In genomic region chr13:50612717-50613116, GRCh38 we compare ENCODE assay signal across 19 cellular contexts.
DNase-seq lines count a peak whose midpoint lies in the region; ATAC-seq, FAIRE-seq and TF ChIP-seq lines count a peak whose summit lies in the region.
"Had no signal": no experiment of that assay in that cellular context is flagged by ENCODE, and none has a peak within 500 bp of the region (broad histone marks: within the 10 kb centered on the region; RNA-seq: fewer than 3 reads in every experiment).

No MANE protein-coding gene starts in this region.

- peak; percentile 49 for TF ChIP-seq CTCF in HepG2 (CRISPR knock-in tag; IDR thresholded peaks at IDR 0.05)
- TF ChIP-seq CTCF in right lobe of liver (IDR thresholded peaks at IDR 0.05): no peak
- peak; percentile 62 for TF ChIP-seq CTCF in OCI-LY3 (IDR thresholded peaks at IDR 0.05; ENCODE audit: low read depth, low read length)
- TF ChIP-seq CTCF in epithelial cell of proximal tubule (conservative IDR thresholded peaks at IDR 0.05; ENCODE audit: low read depth, low read length): peak; percentile 4
- TF ChIP-seq CTCF in GM13977 (IDR thresholded peaks at IDR 0.05; ENCODE audit: extremely low read depth, insufficient read depth, missing control alignments): no peak

- FAIRE-seq in HepG2 (lab: Jason Lieb, UNC): no peak
- FAIRE-seq: GM18507 had no signal

- H3K9me3 ChIP-seq in HepG2 (ENCODE audit: low read length) (no peaks in the 10 kb centered on the region), right lobe of liver (no peaks in the 10 kb centered on the region), OCI-LY3 (ENCODE audit: insufficient read depth, low read length) (no peaks in the 10 kb centered on the region)
- H3K9me3 ChIP-seq: BE2C, Peyer's patch had no signal

- H3K27ac ChIP-seq in HepG2 (ENCODE audit: extremely low read length, insufficient read depth, low read length) (no peak overlapping the region), right lobe of liver (no peak overlapping the region), OCI-LY3 (ENCODE audit: low read length) (no peak overlapping the region)
- H3K27ac ChIP-seq: GM23248, HL-60, Peyer's patch had no signal

- no peaks in the 10 kb centered on the region; a peak in 1 of 5 replicates for H3K36me3 ChIP-seq in HepG2 (replicated peaks in 1 of 2; ENCODE audit: control insufficient read depth in 1 of 2, insufficient read depth in 2 of 2, low read length in 2 of 2)
- no peaks in the 10 kb centered on the region for H3K36me3 ChIP-seq in right lobe of liver
- no peaks in the 10 kb centered on the region for H3K36me3 ChIP-seq in OCI-LY3 (replicated peaks; ENCODE audit: low read depth, low read length)
- H3K36me3 ChIP-seq: BE2C, Peyer's patch had no signal

- peak; percentile 22 for DNase-seq in HepG2 (ENCODE audit: low spot score)
- no peak for DNase-seq in right lobe of liver
- DNase-seq in epithelial cell of proximal tubule (ENCODE audit: low read depth): no peak
- DNase-seq in superior temporal gyrus (ENCODE audit: extremely low spot score): no peak
- DNase-seq in GM13977 (ENCODE audit: low spot score): no peak
- DNase-seq: BE2C; CD4-positive, alpha-beta memory T cell; EL; KBM-7; NCI-H1092 treated with DMSO at 0.1 percent for 48 hours; NCI-H2029; NCI-H2227 treated with DMSO at 0.1 percent for 48 hours; Peyer's patch; T-helper 2 cell had no signal

- H3K4me2 ChIP-seq in HepG2 (ENCODE audit: low read depth, low read length) (no peak overlapping the region), OCI-LY3 (ENCODE audit: low read length) (no peak overlapping the region)

- BruUV-seq in HepG2 (replicated peaks; lab: Mats Ljungman, UMichigan): no TSS peak

- H4K20me1 ChIP-seq in HepG2 (ENCODE audit: insufficient read depth, low read length): no peaks in the 10 kb centered on the region
- H4K20me1 ChIP-seq in OCI-LY3 (ENCODE audit: insufficient read depth, low read length): no peaks in the 10 kb centered on the region

- TF ChIP-seq POLR2A in HepG2 (IDR thresholded peaks at IDR 0.05; ENCODE audit: insufficient read depth in 1 of 2, low read depth in 2 of 2, low read length in 2 of 2) (no peak), right lobe of liver (IDR thresholded peaks at IDR 0.05) (no peak)

- H3K4me1 ChIP-seq in HepG2 (ENCODE audit: insufficient read depth, low read length) (no peaks in the 10 kb centered on the region), right lobe of liver (no peaks in the 10 kb centered on the region), OCI-LY3 (ENCODE audit: low read length) (peaks cover 30% of the 10 kb centered on the region)
- H3K4me1 ChIP-seq: BE2C, Peyer's patch had no signal

- no peak overlapping the region for H3K4me3 ChIP-seq in HepG2 (replicated peaks in 1 of 3; ENCODE audit: insufficient read depth in 1 of 3, low read depth in 2 of 3, low read length in 3 of 3)
- no peak overlapping the region for H3K4me3 ChIP-seq in right lobe of liver
- no peak overlapping the region for H3K4me3 ChIP-seq in OCI-LY3 (ENCODE audit: low read length)
- H3K4me3 ChIP-seq in epithelial cell of proximal tubule (ENCODE audit: low read depth, low read length): no peak overlapping the region
- H3K4me3 ChIP-seq: GM23248, Peyer's patch had no signal

- intact Hi-C loops in HepG2 (cut with micrococcal nuclease; ENCODE audit: unreplicated experiment): no loop called here
- intact Hi-C loops in right lobe of liver (cut with DNase I): no loop called here

- POLR2A ChIA-PET in HepG2 (lab: Yijun Ruan, JAX): no interaction called here

- H3K79me2 ChIP-seq in HepG2 (ENCODE audit: insufficient read depth, low read length): no peaks in the 10 kb centered on the region
- H3K79me2 ChIP-seq in OCI-LY3 (ENCODE audit: low read length): no peaks in the 10 kb centered on the region

- H2AFZ ChIP-seq in HepG2 (ENCODE audit: low read length): no peak overlapping the region
- H2AFZ ChIP-seq in OCI-LY3 (ENCODE audit: low read depth, low read length): no peak overlapping the region
- H2AFZ ChIP-seq: GM23248 had no signal

- CTCF ChIA-PET in HepG2 (lab: Yijun Ruan, JAX; ENCODE audit: low intra/inter-chr PET ratio, low total read pairs): no interaction called here

- in situ Hi-C loops in HepG2 (cut with HindIII; ENCODE audit: extremely low pct_ligation_motif_present, low pct_unique_long_range_greater_than_20kb): no loop called here
- in situ Hi-C loops in GM13977 (cut with MboI; ENCODE audit: low pct_unique_long_range_greater_than_20kb, low sequenced_read_pairs, unreplicated experiment): no loop called here

- ATAC-seq in HepG2: peak; percentile 82
- no peak for ATAC-seq in right lobe of liver
- ATAC-seq in HG02588 (IDR thresholded peaks at IDR 0.05; ENCODE audit: unreplicated experiment): no peak

- no peak overlapping the region for H3K9ac ChIP-seq in HepG2 (ENCODE audit: insufficient read depth, low read depth, low read length)
- no peak overlapping the region for H3K9ac ChIP-seq in OCI-LY3 (ENCODE audit: low read length)
- H3K9ac ChIP-seq: GM23248 had no signal

- no peak for TF ChIP-seq RAD21 in HepG2 (CRISPR knock-in tag; IDR thresholded peaks at IDR 0.05)

- TF ChIP-seq EP300 in HepG2 (IDR thresholded peaks at IDR 0.05; ENCODE audit: low read depth in 2 of 2, low read length in 2 of 2): no peak
- TF ChIP-seq EP300 in HepG2 (CRISPR knock-in tag; IDR thresholded peaks at IDR 0.05; ENCODE audit: borderline replicate concordance): no peak

- WGBS in HepG2 (ENCODE audit: low lambda C conversion rate): 72% methylated on average over 3 of the region's 3 CpGs
- WGBS in right lobe of liver (ENCODE audit: insufficient coverage, low coverage, low lambda C conversion rate, missing lambda C conversion rate): 39% methylated on average over 3 of the region's 3 CpGs

- H3K27me3 ChIP-seq in HepG2 (ENCODE audit: control insufficient read depth in 1 of 2, insufficient read depth in 2 of 2, low read length in 2 of 2) (no peaks in the 10 kb centered on the region), right lobe of liver (no peaks in the 10 kb centered on the region), OCI-LY3 (ENCODE audit: low read depth, low read length) (peaks cover 5% of the 10 kb centered on the region; the same call in 1 of the 2 replicates)
- H3K27me3 ChIP-seq: BE2C, Peyer's patch had no signal

TF ChIP-seq in HepG2, 621 proteins besides CTCF, POLR2A, EP300 and RAD21:
- TF ChIP-seq ZNF652 (CRISPR knock-in tag; IDR thresholded peaks at IDR 0.05; ENCODE audit: borderline replicate concordance, low read depth) (no peak), ZNF577 (CRISPR knock-in tag; IDR thresholded peaks at IDR 0.05; ENCODE audit: borderline replicate concordance, low read depth) (no peak), ZNF496 (CRISPR knock-in tag; IDR thresholded peaks at IDR 0.05; ENCODE audit: insufficient replicate concordance) (no peak), SALL2 (CRISPR knock-in tag; IDR thresholded peaks at IDR 0.05) (no peak), ZNF468 (CRISPR knock-in tag; IDR thresholded peaks at IDR 0.05) (no peak), ZNF572 (CRISPR knock-in tag; IDR thresholded peaks at IDR 0.05) (no peak), STAG1 (CRISPR knock-in tag; IDR thresholded peaks at IDR 0.05) (peak; percentile 67)
- TF ChIP-seq, protein P1, sequence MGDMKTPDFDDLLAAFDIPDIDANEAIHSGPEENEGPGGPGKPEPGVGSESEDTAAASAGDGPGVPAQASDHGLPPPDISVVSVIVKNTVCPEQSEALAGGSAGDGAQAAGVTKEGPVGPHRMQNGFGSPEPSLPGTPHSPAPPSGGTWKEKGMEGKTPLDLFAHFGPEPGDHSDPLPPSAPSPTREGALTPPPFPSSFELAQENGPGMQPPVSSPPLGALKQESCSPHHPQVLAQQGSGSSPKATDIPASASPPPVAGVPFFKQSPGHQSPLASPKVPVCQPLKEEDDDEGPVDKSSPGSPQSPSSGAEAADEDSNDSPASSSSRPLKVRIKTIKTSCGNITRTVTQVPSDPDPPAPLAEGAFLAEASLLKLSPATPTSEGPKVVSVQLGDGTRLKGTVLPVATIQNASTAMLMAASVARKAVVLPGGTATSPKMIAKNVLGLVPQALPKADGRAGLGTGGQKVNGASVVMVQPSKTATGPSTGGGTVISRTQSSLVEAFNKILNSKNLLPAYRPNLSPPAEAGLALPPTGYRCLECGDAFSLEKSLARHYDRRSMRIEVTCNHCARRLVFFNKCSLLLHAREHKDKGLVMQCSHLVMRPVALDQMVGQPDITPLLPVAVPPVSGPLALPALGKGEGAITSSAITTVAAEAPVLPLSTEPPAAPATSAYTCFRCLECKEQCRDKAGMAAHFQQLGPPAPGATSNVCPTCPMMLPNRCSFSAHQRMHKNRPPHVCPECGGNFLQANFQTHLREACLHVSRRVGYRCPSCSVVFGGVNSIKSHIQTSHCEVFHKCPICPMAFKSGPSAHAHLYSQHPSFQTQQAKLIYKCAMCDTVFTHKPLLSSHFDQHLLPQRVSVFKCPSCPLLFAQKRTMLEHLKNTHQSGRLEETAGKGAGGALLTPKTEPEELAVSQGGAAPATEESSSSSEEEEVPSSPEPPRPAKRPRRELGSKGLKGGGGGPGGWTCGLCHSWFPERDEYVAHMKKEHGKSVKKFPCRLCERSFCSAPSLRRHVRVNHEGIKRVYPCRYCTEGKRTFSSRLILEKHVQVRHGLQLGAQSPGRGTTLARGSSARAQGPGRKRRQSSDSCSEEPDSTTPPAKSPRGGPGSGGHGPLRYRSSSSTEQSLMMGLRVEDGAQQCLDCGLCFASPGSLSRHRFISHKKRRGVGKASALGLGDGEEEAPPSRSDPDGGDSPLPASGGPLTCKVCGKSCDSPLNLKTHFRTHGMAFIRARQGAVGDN (CRISPR knock-in tag; IDR thresholded peaks at IDR 0.05): no peak

Comparison
In these comparisons a context has a peak if more than half of its experiments do, and no peak if none do; other contexts are left out.
1. CTCF ChIP-seq: peak in HepG2 (single experiment), OCI-LY3 (single experiment) and epithelial cell of proximal tubule (single experiment); none in right lobe of liver (0 of 4) and GM13977 (single experiment).